In genomic region chrX:56736219-56736618, GRCh38 we compare ENCODE assay signal across 3 cellular contexts.
"Had no signal": no experiment of that assay in that cellular context is flagged by ENCODE, and none has a peak within 500 bp of the region (broad histone marks: within the 10 kb centered on the region; RNA-seq: fewer than 3 reads in every experiment).

No MANE protein-coding gene starts in this region.

- H3K4me3 ChIP-seq: GM12878 had no signal

- DNase-seq: GDM1, GF-D8 had no signal
